12 cellular contexts compared by ENCODE assay signal in the genomic region with DNA sequence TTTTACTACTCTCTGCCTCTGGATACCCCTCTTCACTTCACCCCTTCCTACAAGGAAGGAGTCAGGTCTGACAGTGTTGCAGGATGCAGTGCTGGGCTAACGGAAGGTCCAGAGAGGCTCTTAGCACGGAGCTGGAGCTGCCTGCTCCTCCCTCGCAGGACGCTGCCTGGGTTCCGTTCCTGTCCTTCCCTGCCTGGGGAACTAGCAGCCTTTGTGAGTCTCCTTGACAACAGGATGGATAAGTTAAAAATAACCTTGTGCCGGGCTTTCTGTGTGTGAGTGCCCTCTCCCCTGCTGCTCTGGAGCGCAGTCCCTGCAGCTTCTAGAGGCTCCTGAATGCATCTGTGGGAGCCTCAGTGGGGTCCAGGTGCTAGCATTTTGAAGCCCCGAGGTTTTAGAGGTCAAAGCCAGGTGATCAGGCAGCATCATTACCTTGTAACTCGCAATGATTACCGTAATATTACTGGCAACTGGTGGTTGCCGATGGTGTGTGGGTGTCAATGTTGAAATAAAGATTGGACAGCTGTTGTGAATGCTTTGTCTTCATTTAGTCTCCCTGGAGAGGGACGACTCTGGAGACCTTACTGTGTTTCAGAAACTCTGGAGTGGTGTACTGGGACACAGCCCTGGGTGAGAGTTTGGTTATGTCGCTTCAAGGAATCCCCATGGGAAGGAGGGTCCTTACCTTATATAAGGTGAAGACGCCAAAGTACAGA. TPM values are rescaled to one million over a fixed set of nuclear protein-coding genes. Genes with fewer than 3 reads are reported as not detected.
DNase-seq lines count a peak whose midpoint lies in the region; ATAC-seq and TF ChIP-seq lines count a peak whose summit lies in the region.
"Had no signal": no experiment of that assay in that cellular context is flagged by ENCODE, and none has a peak within 500 bp of the region (broad histone marks: within the 10 kb centered on the region; RNA-seq: fewer than 3 reads in every experiment).

No MANE protein-coding gene starts in this region.

- peaks cover 43% of the 10 kb centered on the region for H3K79me2 ChIP-seq in GM23338 (replicated peaks; ENCODE audit: insufficient read depth)

- peak; percentile 48 for ATAC-seq in GM23338
- ATAC-seq in WTC11 = peak; percentile 20
- ATAC-seq in HG03159 (IDR thresholded peaks at IDR 0.05; ENCODE audit: unreplicated experiment) = no peak
- ATAC-seq in HG02571 (IDR thresholded peaks at IDR 0.05; ENCODE audit: unreplicated experiment) = no peak

- peak; percentile 56 for DNase-seq in GM23338 (ENCODE audit: low spot score)
- DNase-seq in WTC11 (ENCODE audit: low spot score) = peak; percentile 14
- peak; percentile 64 for DNase-seq in left ventricle myocardium inferior
- peak; percentile 39 for DNase-seq in putamen (ENCODE audit: low spot score)
- DNase-seq in KBM-7 = no peak
- no peak for DNase-seq in NCI-H524 (lab: John Stamatoyannopoulos, UW)
- DNase-seq: activated CD4-positive, CD25-positive, alpha-beta regulatory T cell treated with anti-CD3 and anti-CD28 coated beads, Interleukin-2, amount 50 U/mL, for 72 hours; cortex of kidney; GF-D8 had no signal

- H3K4me1 ChIP-seq in GM23338 (ENCODE audit: insufficient read depth) = peaks cover 42% of the 10 kb centered on the region
- H3K4me1 ChIP-seq in left ventricle myocardium inferior = peaks cover 100% of the 10 kb centered on the region

- 0 out of 2 replicates have a peak, but pooled peaks cover 13% of the 10 kb centered on the region for H4K20me1 ChIP-seq in GM23338 (replicated peaks; ENCODE audit: insufficient read depth)

- H3K4me1 Mint-ChIP-seq in GM23338 (peaks cover 63% of the 10 kb centered on the region), WTC11 (peaks cover 65% of the 10 kb centered on the region)

- H3K9me2 ChIP-seq in GM23338 (ENCODE audit: insufficient read depth) = no peaks in the 10 kb centered on the region

- H3K9me3 Mint-ChIP-seq in GM23338 = no peaks in the 10 kb centered on the region
- no peaks in the 10 kb centered on the region for H3K9me3 Mint-ChIP-seq in WTC11

- peak overlapping the region; percentile 57 for H3K27ac Mint-ChIP-seq in GM23338
- peak overlapping the region; percentile 66 for H3K27ac Mint-ChIP-seq in WTC11

- H3K4me3 ChIP-seq in GM23338 (no peak overlapping the region), left ventricle myocardium inferior (peak overlapping the region; percentile 39)

- H3K4me3 Mint-ChIP-seq in GM23338 = 0 out of 3 replicates have a peak overlapping the region, but pooled peaks have one; percentile 4
- H3K4me3 Mint-ChIP-seq in WTC11 = no peak overlapping the region; the same call in 1 of the 2 replicates

- POLR2A ChIA-PET in WTC11 (lab: Charles Lee) = interaction anchor here (1.7 kb wide), 1 partner anchor 45 kb away, joined by 7 read pairs; a partner anchor contains a TSS

- intact Hi-C loops in left ventricle myocardium inferior (cut with micrococcal nuclease) = no loop called here

- no peaks in the 10 kb centered on the region for H3K9me3 ChIP-seq in left ventricle myocardium inferior (replicated peaks)

- CTCF ChIA-PET in WTC11 (lab: Charles Lee) = interaction anchor here (0.6 to 4.9 kb wide), 4 partner anchors 21 to 202 kb away, joined by 3 to 48 read pairs (median 6); a partner anchor contains a TSS

- no peaks in the 10 kb centered on the region; the same call in 1 of the 2 replicates for H3K36me3 ChIP-seq in GM23338 (ENCODE audit: insufficient read depth)
- H3K36me3 ChIP-seq in left ventricle myocardium inferior = peaks cover 23% of the 10 kb centered on the region

- no peak for TF ChIP-seq CTCF in GM23338 (conservative IDR thresholded peaks at IDR 0.05; ENCODE audit: low read depth in 2 of 2)
- TF ChIP-seq CTCF in WTC11 (IDR thresholded peaks at IDR 0.05) = no peak
- no peak for TF ChIP-seq CTCF in left ventricle myocardium inferior (IDR thresholded peaks at IDR 0.05; ENCODE audit: borderline replicate concordance)

- H3K4me2 ChIP-seq in GM23338 = peak overlapping the region; percentile 55

- no peaks in the 10 kb centered on the region for H3K27me3 ChIP-seq in GM23338 (ENCODE audit: insufficient read depth)
- no peaks in the 10 kb centered on the region for H3K27me3 ChIP-seq in left ventricle myocardium inferior (ENCODE audit: low read depth)

- in situ Hi-C loops in KBM-7 (cut with MboI; ENCODE audit: low pct_unique_long_range_greater_than_20kb, low sequenced_read_pairs) = no loop called here

- no peak overlapping the region for H2AFZ ChIP-seq in GM23338

- no peaks in the 10 kb centered on the region for H3F3A ChIP-seq in GM23338 (replicated peaks; ENCODE audit: low read depth)

- H3K27ac ChIP-seq in GM23338 (ENCODE audit: low read depth) (no peak overlapping the region), left ventricle myocardium inferior (replicated peaks) (peak overlapping the region; percentile 88)
- H3K27ac ChIP-seq: HL-60 had no signal

- H3K27me3 Mint-ChIP-seq in GM23338 (ENCODE audit: insufficient read depth, low read depth, poor library complexity) = peaks cover 17% of the 10 kb centered on the region
- no peaks in the 10 kb centered on the region for H3K27me3 Mint-ChIP-seq in WTC11 (ENCODE audit: low read depth)

- H3K36me3 Mint-ChIP-seq in GM23338 (ENCODE audit: low read depth) = peaks cover 10% of the 10 kb centered on the region
- H3K36me3 Mint-ChIP-seq in WTC11 = no peaks in the 10 kb centered on the region

TF ChIP-seq in GM23338, 12 proteins besides CTCF, POLR2A, EP300 and RAD21 (continues in another document):
- TF ChIP-seq, protein P1, sequence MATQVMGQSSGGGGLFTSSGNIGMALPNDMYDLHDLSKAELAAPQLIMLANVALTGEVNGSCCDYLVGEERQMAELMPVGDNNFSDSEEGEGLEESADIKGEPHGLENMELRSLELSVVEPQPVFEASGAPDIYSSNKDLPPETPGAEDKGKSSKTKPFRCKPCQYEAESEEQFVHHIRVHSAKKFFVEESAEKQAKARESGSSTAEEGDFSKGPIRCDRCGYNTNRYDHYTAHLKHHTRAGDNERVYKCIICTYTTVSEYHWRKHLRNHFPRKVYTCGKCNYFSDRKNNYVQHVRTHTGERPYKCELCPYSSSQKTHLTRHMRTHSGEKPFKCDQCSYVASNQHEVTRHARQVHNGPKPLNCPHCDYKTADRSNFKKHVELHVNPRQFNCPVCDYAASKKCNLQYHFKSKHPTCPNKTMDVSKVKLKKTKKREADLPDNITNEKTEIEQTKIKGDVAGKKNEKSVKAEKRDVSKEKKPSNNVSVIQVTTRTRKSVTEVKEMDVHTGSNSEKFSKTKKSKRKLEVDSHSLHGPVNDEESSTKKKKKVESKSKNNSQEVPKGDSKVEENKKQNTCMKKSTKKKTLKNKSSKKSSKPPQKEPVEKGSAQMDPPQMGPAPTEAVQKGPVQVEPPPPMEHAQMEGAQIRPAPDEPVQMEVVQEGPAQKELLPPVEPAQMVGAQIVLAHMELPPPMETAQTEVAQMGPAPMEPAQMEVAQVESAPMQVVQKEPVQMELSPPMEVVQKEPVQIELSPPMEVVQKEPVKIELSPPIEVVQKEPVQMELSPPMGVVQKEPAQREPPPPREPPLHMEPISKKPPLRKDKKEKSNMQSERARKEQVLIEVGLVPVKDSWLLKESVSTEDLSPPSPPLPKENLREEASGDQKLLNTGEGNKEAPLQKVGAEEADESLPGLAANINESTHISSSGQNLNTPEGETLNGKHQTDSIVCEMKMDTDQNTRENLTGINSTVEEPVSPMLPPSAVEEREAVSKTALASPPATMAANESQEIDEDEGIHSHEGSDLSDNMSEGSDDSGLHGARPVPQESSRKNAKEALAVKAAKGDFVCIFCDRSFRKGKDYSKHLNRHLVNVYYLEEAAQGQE (IDR thresholded peaks at IDR 0.05; ENCODE audit: unreplicated experiment) = no peak
- no peak for TF ChIP-seq STAT1 (IDR thresholded peaks at IDR 0.05; ENCODE audit: unreplicated experiment)
- TF ChIP-seq EZH2 (IDR thresholded peaks at IDR 0.05; ENCODE audit: low read depth, unreplicated experiment) = no peak

TF ChIP-seq in WTC11, 78 proteins besides CTCF, POLR2A, EP300 and RAD21 (continues in another document):
- TF ChIP-seq TCF7 (CRISPR knock-in tag; IDR thresholded peaks at IDR 0.05; ENCODE audit: low read depth) (no peak), NFE2L1 (CRISPR knock-in tag; IDR thresholded peaks at IDR 0.05) (no peak), FOXP1 (CRISPR knock-in tag; IDR thresholded peaks at IDR 0.05; ENCODE audit: borderline replicate concordance) (no peak), ZNF423 (CRISPR knock-in tag; IDR thresholded peaks at IDR 0.05) (no peak), ATF1 (CRISPR knock-in tag; IDR thresholded peaks at IDR 0.05) (no peak), JAZF1 (CRISPR knock-in tag; IDR thresholded peaks at IDR 0.05) (no peak)
- TF ChIP-seq, protein P2, sequence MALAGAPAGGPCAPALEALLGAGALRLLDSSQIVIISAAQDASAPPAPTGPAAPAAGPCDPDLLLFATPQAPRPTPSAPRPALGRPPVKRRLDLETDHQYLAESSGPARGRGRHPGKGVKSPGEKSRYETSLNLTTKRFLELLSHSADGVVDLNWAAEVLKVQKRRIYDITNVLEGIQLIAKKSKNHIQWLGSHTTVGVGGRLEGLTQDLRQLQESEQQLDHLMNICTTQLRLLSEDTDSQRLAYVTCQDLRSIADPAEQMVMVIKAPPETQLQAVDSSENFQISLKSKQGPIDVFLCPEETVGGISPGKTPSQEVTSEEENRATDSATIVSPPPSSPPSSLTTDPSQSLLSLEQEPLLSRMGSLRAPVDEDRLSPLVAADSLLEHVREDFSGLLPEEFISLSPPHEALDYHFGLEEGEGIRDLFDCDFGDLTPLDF (CRISPR knock-in tag; IDR thresholded peaks at IDR 0.05) = no peak

RNA-seq across cellular contexts. Expression of a gene that starts 44.4 kb away (rescaled TPM):
- total RNA-seq in GM23338 (2014; rRNA removed; shearing (Covaris generic)) = 40.1 and 40.8 TPM in 2 replicates
- 16.8 and 17.5 TPM in 2 replicates for polyA plus RNA-seq in GM23338 (2016; fragmentation: Nextera tagmentation; extraction: Ambion mirVana)
- total RNA-seq in WTC11 (2021) (49.1 to 56.6 TPM (median 54.9 TPM) in 3 replicates), left ventricle myocardium inferior (79.0 TPM)

RNA-seq across cellular contexts. Expression of a gene that starts 51.5 kb away (rescaled TPM):
- total RNA-seq in GM23338 (2014; rRNA removed; shearing (Covaris generic)) = 413 and 428 TPM in 2 replicates
- 349 and 353 TPM in 2 replicates for polyA plus RNA-seq in GM23338 (2016; fragmentation: Nextera tagmentation; extraction: Ambion mirVana)
- total RNA-seq in WTC11 (2021) = 239 to 262 TPM (median 240 TPM) in 3 replicates
- total RNA-seq in left ventricle myocardium inferior = 28.0 TPM

RNA-seq across cellular contexts. Expression of a gene that starts 58.4 kb away (rescaled TPM):
- 93.4 and 102 TPM in 2 replicates for total RNA-seq in GM23338 (2014; rRNA removed; shearing (Covaris generic))
- polyA plus RNA-seq in GM23338 (2016; fragmentation: Nextera tagmentation; extraction: Ambion mirVana) = 110 and 113 TPM in 2 replicates
- total RNA-seq in WTC11 (2021) (72.7 to 78.4 TPM (median 73.9 TPM) in 3 replicates), left ventricle myocardium inferior (83.0 TPM)

Comparison
In these comparisons a context has a peak if more than half of its experiments do, and no peak if none do; other contexts are left out.
1. ATAC-seq: peak in GM23338 (single experiment) and WTC11 (single experiment); none in HG03159 (single experiment) and HG02571 (single experiment).
2. DNase-seq: peak in GM23338 (single experiment), WTC11 (single experiment), left ventricle myocardium inferior (single experiment) and putamen (single experiment); none in KBM-7 (single experiment) and NCI-H524 (0 of 2).